8 cellular contexts compared by ENCODE assay signal in genomic region chr5:87413116-87413645, GRCh38. TPM values are rescaled to one million over a fixed set of nuclear protein-coding genes. Genes with fewer than 3 reads are reported as not detected.
DNase-seq lines count a peak whose midpoint lies in the region; ATAC-seq and TF ChIP-seq lines count a peak whose summit lies in the region.

No MANE protein-coding gene starts in this region.

- TF ChIP-seq CTCF in right atrium auricular region (IDR thresholded peaks at IDR 0.05) (no peak), WTC11 (IDR thresholded peaks at IDR 0.05) (no peak), suprapubic skin (IDR thresholded peaks at IDR 0.05) (no peak)

- H3K4me3 Mint-ChIP-seq in WTC11, result peak overlapping the region; percentile 94

- peaks cover 13% of the 10 kb centered on the region for H3K4me1 Mint-ChIP-seq in WTC11

- H3K9me3 Mint-ChIP-seq in WTC11, result no peaks in the 10 kb centered on the region

- H3K4me1 ChIP-seq in right atrium auricular region (peaks cover 0 to 21% of the 10 kb centered on the region in 2 donors), suprapubic skin (peaks cover 28% of the 10 kb centered on the region)

- no peak for TF ChIP-seq EP300 in suprapubic skin (IDR thresholded peaks at IDR 0.05)

- H3K36me3 Mint-ChIP-seq in WTC11, result peaks cover 23% of the 10 kb centered on the region

- DNase-seq in right atrium auricular region (ENCODE audit: low spot score), result no peak
- no peak for DNase-seq in cardiac septum (ENCODE audit: low spot score)
- DNase-seq in WTC11 (ENCODE audit: low spot score), result no peak
- DNase-seq in suprapubic skin (ENCODE audit: low spot score in 2 of 2), result no peak
- no peak for DNase-seq in DMS153 treated with DMSO at 0.1 percent for 48 hours (lab: John Stamatoyannopoulos, UW; ENCODE audit: unreplicated experiment)
- no peak for DNase-seq in activated effector memory CD4-positive, alpha-beta T cell treated with Interleukin-2 at 50 U/mL for 16 hours

- H3K27me3 ChIP-seq in right atrium auricular region (no peaks in the 10 kb centered on the region), suprapubic skin (no peaks in the 10 kb centered on the region)

- intact Hi-C loops in cardiac septum (cut with DNase I), result no loop called here

- peak; percentile 13 for ATAC-seq in HG03066 (IDR thresholded peaks at IDR 0.05; ENCODE audit: low read depth, unreplicated experiment)
- peak; percentile 7 for ATAC-seq in WTC11

- POLR2A ChIA-PET in WTC11 (lab: Charles Lee), result no interaction called here

- H3K4me3 ChIP-seq in right atrium auricular region, result peak overlapping the region; percentile 79 to 83
- H3K4me3 ChIP-seq in iPS-18c (ENCODE audit: insufficient read depth, low read depth, low read length), result peak overlapping the region; percentile 65
- peak overlapping the region; percentile 86 for H3K4me3 ChIP-seq in suprapubic skin

- TF ChIP-seq POLR2A in suprapubic skin (IDR thresholded peaks at IDR 0.05), result no peak

- H3K27ac Mint-ChIP-seq in WTC11, result peak overlapping the region; percentile 94

- WGBS in suprapubic skin, result 18% methylated on average over 7 of the region's 7 CpGs

- no peaks in the 10 kb centered on the region for H3K9me3 ChIP-seq in right atrium auricular region
- H3K9me3 ChIP-seq in iPS-18c (ENCODE audit: control insufficient read depth, insufficient read depth, low read length), result no peaks in the 10 kb centered on the region
- H3K9me3 ChIP-seq in suprapubic skin, result no peaks in the 10 kb centered on the region

- H3K27me3 Mint-ChIP-seq in WTC11 (ENCODE audit: low read depth), result no peaks in the 10 kb centered on the region

- H3K36me3 ChIP-seq in right atrium auricular region, result peaks cover 11% of the 10 kb centered on the region
- H3K36me3 ChIP-seq in suprapubic skin, result peaks cover 10% of the 10 kb centered on the region

- H3K27ac ChIP-seq in right atrium auricular region (peak overlapping the region; percentile 98 to 100), suprapubic skin (peak overlapping the region; percentile 94)

- CTCF ChIA-PET in WTC11 (lab: Charles Lee), result interaction anchor here (1.0 to 1.6 kb wide), 3 partner anchors 13 to 733 kb away, joined by 3 to 7 read pairs (median 4); no protein-coding TSS in a partner anchor

TF ChIP-seq in WTC11, 78 proteins besides CTCF, POLR2A, EP300 and RAD21:
- no peak for TF ChIP-seq CDX4 (CRISPR knock-in tag; IDR thresholded peaks at IDR 0.05; ENCODE audit: borderline replicate concordance)
- TF ChIP-seq, protein P1, sequence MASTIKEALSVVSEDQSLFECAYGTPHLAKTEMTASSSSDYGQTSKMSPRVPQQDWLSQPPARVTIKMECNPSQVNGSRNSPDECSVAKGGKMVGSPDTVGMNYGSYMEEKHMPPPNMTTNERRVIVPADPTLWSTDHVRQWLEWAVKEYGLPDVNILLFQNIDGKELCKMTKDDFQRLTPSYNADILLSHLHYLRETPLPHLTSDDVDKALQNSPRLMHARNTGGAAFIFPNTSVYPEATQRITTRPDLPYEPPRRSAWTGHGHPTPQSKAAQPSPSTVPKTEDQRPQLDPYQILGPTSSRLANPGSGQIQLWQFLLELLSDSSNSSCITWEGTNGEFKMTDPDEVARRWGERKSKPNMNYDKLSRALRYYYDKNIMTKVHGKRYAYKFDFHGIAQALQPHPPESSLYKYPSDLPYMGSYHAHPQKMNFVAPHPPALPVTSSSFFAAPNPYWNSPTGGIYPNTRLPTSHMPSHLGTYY (CRISPR knock-in tag; IDR thresholded peaks at IDR 0.05), result no peak
- TF ChIP-seq, protein P2, sequence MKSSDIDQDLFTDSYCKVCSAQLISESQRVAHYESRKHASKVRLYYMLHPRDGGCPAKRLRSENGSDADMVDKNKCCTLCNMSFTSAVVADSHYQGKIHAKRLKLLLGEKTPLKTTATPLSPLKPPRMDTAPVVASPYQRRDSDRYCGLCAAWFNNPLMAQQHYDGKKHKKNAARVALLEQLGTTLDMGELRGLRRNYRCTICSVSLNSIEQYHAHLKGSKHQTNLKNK (CRISPR knock-in tag; IDR thresholded peaks at IDR 0.05), result no peak
- TF ChIP-seq TEAD4 (CRISPR knock-in tag; IDR thresholded peaks at IDR 0.05), result no peak
- TF ChIP-seq NR3C1 (CRISPR knock-in tag; conservative IDR thresholded peaks at IDR 0.05; ENCODE audit: low read depth), result no peak
- no peak for TF ChIP-seq MYBL2 (CRISPR knock-in tag; IDR thresholded peaks at IDR 0.05)
- TF ChIP-seq PRRX2 (CRISPR knock-in tag; IDR thresholded peaks at IDR 0.05), result no peak
- no peak for TF ChIP-seq SP1 (CRISPR knock-in tag; conservative IDR thresholded peaks at IDR 0.05)
- no peak for TF ChIP-seq CREB1 (CRISPR knock-in tag; IDR thresholded peaks at IDR 0.05)
- TF ChIP-seq, protein P3, sequence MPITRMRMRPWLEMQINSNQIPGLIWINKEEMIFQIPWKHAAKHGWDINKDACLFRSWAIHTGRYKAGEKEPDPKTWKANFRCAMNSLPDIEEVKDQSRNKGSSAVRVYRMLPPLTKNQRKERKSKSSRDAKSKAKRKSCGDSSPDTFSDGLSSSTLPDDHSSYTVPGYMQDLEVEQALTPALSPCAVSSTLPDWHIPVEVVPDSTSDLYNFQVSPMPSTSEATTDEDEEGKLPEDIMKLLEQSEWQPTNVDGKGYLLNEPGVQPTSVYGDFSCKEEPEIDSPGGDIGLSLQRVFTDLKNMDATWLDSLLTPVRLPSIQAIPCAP (CRISPR knock-in tag; IDR thresholded peaks at IDR 0.05), result no peak
- no peak for TF ChIP-seq ZNF317 (CRISPR knock-in tag; IDR thresholded peaks at IDR 0.05; ENCODE audit: borderline replicate concordance, low read depth)
- no peak for TF ChIP-seq GABPB1 (CRISPR knock-in tag; IDR thresholded peaks at IDR 0.05)
- no peak for TF ChIP-seq HMGA2 (CRISPR knock-in tag; IDR thresholded peaks at IDR 0.05)
- TF ChIP-seq, protein P4, sequence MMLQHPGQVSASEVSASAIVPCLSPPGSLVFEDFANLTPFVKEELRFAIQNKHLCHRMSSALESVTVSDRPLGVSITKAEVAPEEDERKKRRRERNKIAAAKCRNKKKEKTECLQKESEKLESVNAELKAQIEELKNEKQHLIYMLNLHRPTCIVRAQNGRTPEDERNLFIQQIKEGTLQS (CRISPR knock-in tag; conservative IDR thresholded peaks at IDR 0.05), result no peak
- TF ChIP-seq RORB (CRISPR knock-in tag; IDR thresholded peaks at IDR 0.05), result no peak
- no peak for TF ChIP-seq ZNF532 (CRISPR knock-in tag; IDR thresholded peaks at IDR 0.05; ENCODE audit: borderline replicate concordance)
- TF ChIP-seq FOXJ3 (CRISPR knock-in tag; IDR thresholded peaks at IDR 0.05; ENCODE audit: borderline replicate concordance), result no peak
- no peak for TF ChIP-seq ZNF138 (CRISPR knock-in tag; conservative IDR thresholded peaks at IDR 0.05)
- TF ChIP-seq NFYB (CRISPR knock-in tag; conservative IDR thresholded peaks at IDR 0.05; ENCODE audit: low read depth), result no peak
- TF ChIP-seq ZNF423 (CRISPR knock-in tag; IDR thresholded peaks at IDR 0.05), result no peak

RNA-seq across cellular contexts. Expression of gene CCNH, which starts 0.5 kb away (rescaled TPM):
- total RNA-seq in right atrium auricular region (10 to 100 TPM; 37.9 to 55.6 TPM), cardiac septum (28.6 TPM), WTC11 (2021) (33.4 to 40.8 TPM (median 35.3 TPM) in 3 replicates), suprapubic skin (100 to 1,000 TPM in 1 of 4 donors, 10 to 100 TPM in 3; 51.4 to 128 (median 54.5) TPM)
